ENCODE assay signal across 8 cellular contexts in genomic region chr2:27627963-27628766, GRCh38. TPM values are rescaled to one million over a fixed set of nuclear protein-coding genes. Genes with fewer than 3 reads are reported as not detected.
DNase-seq lines count a peak whose midpoint lies in the region; ATAC-seq, FAIRE-seq and TF ChIP-seq lines count a peak whose summit lies in the region.

No MANE protein-coding gene starts in this region.

- peaks cover 22% of the 10 kb centered on the region for H3K79me2 ChIP-seq in keratinocyte (ENCODE audit: control insufficient read depth, insufficient read depth, low read length)

- H3K27me3 ChIP-seq in keratinocyte (ENCODE audit: control insufficient read depth, extremely low read depth, insufficient read depth, low read length), result no peaks in the 10 kb centered on the region

- peak overlapping the region; percentile 98 for H3K4me3 ChIP-seq in astrocyte of the spinal cord (ENCODE audit: low read depth, low read length)
- H3K4me3 ChIP-seq in keratinocyte (ENCODE audit: control insufficient read depth in 2 of 3, extremely low read depth in 1 of 3, insufficient read depth in 2 of 3, low read depth in 1 of 3, low read length in 3 of 3), result peak overlapping the region; percentile 87 to 99 (median 97)

- H3K4me1 ChIP-seq in keratinocyte (ENCODE audit: control insufficient read depth, extremely low read depth, insufficient read depth, low read length), result peaks cover 30% of the 10 kb centered on the region

- dilution Hi-C loops in keratinocyte (cut with MboI; ENCODE audit: extremely low pct_ligation_motif_present, low sequenced_read_pairs), result no loop called here

- peaks cover 49% of the 10 kb centered on the region for H3K36me3 ChIP-seq in KOPT-K1 (ENCODE audit: insufficient read depth, low read length)
- H3K36me3 ChIP-seq in keratinocyte (ENCODE audit: control insufficient read depth in 2 of 2, extremely low read depth in 1 of 2, insufficient read depth in 2 of 2, low read length in 2 of 2), result peaks cover 12 to 19% of the 10 kb centered on the region in 2 experiments

- H3K27ac ChIP-seq in KOPT-K1 (ENCODE audit: low read depth, low read length, poor library complexity, severe bottlenecking), result peak overlapping the region; percentile 72
- H3K27ac ChIP-seq in keratinocyte (ENCODE audit: control insufficient read depth, insufficient read depth, low read length), result peak overlapping the region; percentile 99

- H3K4me2 ChIP-seq in keratinocyte (ENCODE audit: control insufficient read depth, extremely low read depth, insufficient read depth, low read depth, low read length), result peak overlapping the region; percentile 76

- H3K9me3 ChIP-seq in KOPT-K1 (ENCODE audit: insufficient read depth, low read length, poor library complexity, severe bottlenecking), result no peaks in the 10 kb centered on the region
- H3K9me3 ChIP-seq in keratinocyte (ENCODE audit: control insufficient read depth, low read depth, low read length), result no peaks in the 10 kb centered on the region

- DNase-seq in EH (ENCODE audit: low read depth) (peak; percentile 91), astrocyte of the spinal cord (ENCODE audit: low read depth, low spot score) (peak; percentile 95), keratinocyte (ENCODE audit: low read depth, low spot score) (peak; percentile 77)
- no peak for DNase-seq in stimulated activated naive CD8-positive, alpha-beta T cell treated with anti-CD3 and anti-CD28 coated beads, Interleukin-15, Interleukin-2, amounts not matched to agents 100 U/mL and 50 U/mL, for 24 hours
- DNase-seq in effector CD4-positive, alpha-beta T cell, result no peak

- no peaks in the 10 kb centered on the region for H3K9me1 ChIP-seq in keratinocyte (ENCODE audit: control insufficient read depth, extremely low read depth, insufficient read depth, low read length)

- in situ Hi-C loops in astrocyte of the spinal cord (cut with HindIII; ENCODE audit: low sequenced_read_pairs), result no loop called here

- no peak for TF ChIP-seq CTCF in astrocyte of the spinal cord (IDR thresholded peaks at IDR 0.05; ENCODE audit: low read depth, low read length)
- TF ChIP-seq CTCF in keratinocyte (optimal IDR thresholded peaks at IDR 0.05 in 1 of 3, IDR thresholded peaks at IDR 0.05 in 1 of 3, conservative IDR thresholded peaks at IDR 0.05 in 1 of 3; ENCODE audit: extremely low read depth in 1 of 3, insufficient read depth in 2 of 3, low read length in 3 of 3), result no peak

- ATAC-seq in GM21619 (IDR thresholded peaks at IDR 0.05; ENCODE audit: unreplicated experiment) (peak; percentile 3), HG03139 (IDR thresholded peaks at IDR 0.05; ENCODE audit: unreplicated experiment) (no peak)
- peak; percentile 42 for ATAC-seq in stimulated activated naive CD8-positive, alpha-beta T cell treated with anti-CD3 and anti-CD28 coated beads, Interleukin-15, Interleukin-2, amounts not matched to agents 100 U/mL and 50 U/mL, for 24 hours

- no peak overlapping the region for H2AFZ ChIP-seq in keratinocyte (ENCODE audit: control insufficient read depth, low read length)

- H3K9ac ChIP-seq in keratinocyte (ENCODE audit: control insufficient read depth, extremely low read depth, insufficient read depth, low read length), result peak overlapping the region; percentile 100

- no peaks in the 10 kb centered on the region for H4K20me1 ChIP-seq in keratinocyte (ENCODE audit: control insufficient read depth, extremely low read depth, insufficient read depth, low read length)

- FAIRE-seq in keratinocyte (lab: Jason Lieb, UNC), result peak; percentile 79

RNA-seq across cellular contexts. Expression of gene CCDC121, which starts 0.6 kb away (rescaled TPM):
- polyA plus RNA-seq in keratinocyte, result 0.86 to 1.1 TPM (median 1.1 TPM) in 3 replicates
- polyA plus RNA-seq in keratinocyte (2011; ENCODE audit: low read depth), result 0.70 TPM
- polyA plus RNA-seq in keratinocyte (2011; cell fraction: cytosol; rRNA removed), result 0.40 and 0.89 TPM in 2 replicates
- 2.1 TPM in 2 replicates for polyA plus RNA-seq in keratinocyte (2011; cell fraction: nucleus; rRNA removed)
- 0.83 and 1.00 TPM in 2 replicates for polyA plus RNA-seq in keratinocyte (2012; ENCODE audit: low replicate concordance)
- 0.66 to 1.0 TPM (median 0.69 TPM) in 3 replicates for polyA minus RNA-seq in keratinocyte
- not detected for polyA minus RNA-seq in keratinocyte (2011; cell fraction: cytosol; rRNA and poly(A)+ RNA removed)
- 4.0 and 5.7 TPM in 2 replicates for polyA minus RNA-seq in keratinocyte (2011; cell fraction: nucleus; rRNA and poly(A)+ RNA removed)

RNA-seq across cellular contexts. Expression of gene GPN1, which starts 0.7 kb away (rescaled TPM):
- polyA plus RNA-seq in keratinocyte, result 77.8 to 103 TPM (median 85.7 TPM) in 3 replicates
- polyA plus RNA-seq in keratinocyte (2011; ENCODE audit: low read depth), result 56.9 TPM
- 60.5 and 106 TPM in 2 replicates for polyA plus RNA-seq in keratinocyte (2011; cell fraction: cytosol; rRNA removed)
- 60.4 and 65.4 TPM in 2 replicates for polyA plus RNA-seq in keratinocyte (2011; cell fraction: nucleus; rRNA removed)
- polyA plus RNA-seq in keratinocyte (2012; ENCODE audit: low replicate concordance), result 37.4 and 68.4 TPM in 2 replicates
- 42.3 to 76.8 TPM (median 65.0 TPM) in 3 replicates for polyA minus RNA-seq in keratinocyte
- 58.7 TPM for polyA minus RNA-seq in keratinocyte (2011; cell fraction: cytosol; rRNA and poly(A)+ RNA removed)
- polyA minus RNA-seq in keratinocyte (2011; cell fraction: nucleus; rRNA and poly(A)+ RNA removed), result 47.4 and 91.5 TPM in 2 replicates

RNA-seq across cellular contexts. Expression of gene SUPT7L, which starts 35.2 kb away (rescaled TPM):
- polyA plus RNA-seq in keratinocyte, result 30.4 to 39.8 TPM (median 38.5 TPM) in 3 replicates
- 9.7 TPM for polyA plus RNA-seq in keratinocyte (2011; ENCODE audit: low read depth)
- 19.8 and 27.1 TPM in 2 replicates for polyA plus RNA-seq in keratinocyte (2011; cell fraction: cytosol; rRNA removed)
- 110 and 119 TPM in 2 replicates for polyA plus RNA-seq in keratinocyte (2011; cell fraction: nucleus; rRNA removed)
- 20.7 and 21.2 TPM in 2 replicates for polyA plus RNA-seq in keratinocyte (2012; ENCODE audit: low replicate concordance)
- polyA minus RNA-seq in keratinocyte, result 21.2 to 31.2 TPM (median 31.2 TPM) in 3 replicates
- polyA minus RNA-seq in keratinocyte (2011; cell fraction: cytosol; rRNA and poly(A)+ RNA removed), result 15.7 TPM
- polyA minus RNA-seq in keratinocyte (2011; cell fraction: nucleus; rRNA and poly(A)+ RNA removed), result 28.8 and 34.4 TPM in 2 replicates

RNA-seq across cellular contexts. Expression of gene SLC4A1AP, which starts 35.5 kb away (rescaled TPM):
- polyA plus RNA-seq in keratinocyte, result 10.3 to 17.0 TPM (median 13.5 TPM) in 3 replicates
- polyA plus RNA-seq in keratinocyte (2011; ENCODE audit: low read depth), result 56.3 TPM
- polyA plus RNA-seq in keratinocyte (2011; cell fraction: cytosol; rRNA removed), result 12.6 and 15.0 TPM in 2 replicates
- 20.6 and 27.6 TPM in 2 replicates for polyA plus RNA-seq in keratinocyte (2011; cell fraction: nucleus; rRNA removed)
- 19.9 and 24.1 TPM in 2 replicates for polyA plus RNA-seq in keratinocyte (2012; ENCODE audit: low replicate concordance)
- 5.0 to 6.8 TPM (median 6.0 TPM) in 3 replicates for polyA minus RNA-seq in keratinocyte
- polyA minus RNA-seq in keratinocyte (2011; cell fraction: cytosol; rRNA and poly(A)+ RNA removed), result 10.7 TPM
- polyA minus RNA-seq in keratinocyte (2011; cell fraction: nucleus; rRNA and poly(A)+ RNA removed), result 8.3 and 10.8 TPM in 2 replicates

RNA-seq across cellular contexts. Expression of gene ZNF512, which starts 45.3 kb away (rescaled TPM):
- 10.3 to 16.6 TPM (median 11.0 TPM) in 3 replicates for polyA plus RNA-seq in keratinocyte
- polyA plus RNA-seq in keratinocyte (2011; ENCODE audit: low read depth), result 4.8 TPM
- polyA plus RNA-seq in keratinocyte (2011; cell fraction: cytosol; rRNA removed), result 8.1 and 13.5 TPM in 2 replicates
- polyA plus RNA-seq in keratinocyte (2011; cell fraction: nucleus; rRNA removed), result 28.6 and 35.9 TPM in 2 replicates
- 4.1 and 10.1 TPM in 2 replicates for polyA plus RNA-seq in keratinocyte (2012; ENCODE audit: low replicate concordance)
- polyA minus RNA-seq in keratinocyte, result 2.2 to 22.2 TPM (median 8.0 TPM) in 3 replicates
- polyA minus RNA-seq in keratinocyte (2011; cell fraction: cytosol; rRNA and poly(A)+ RNA removed), result 7.5 TPM
- 5.6 and 9.5 TPM in 2 replicates for polyA minus RNA-seq in keratinocyte (2011; cell fraction: nucleus; rRNA and poly(A)+ RNA removed)

Comparison
In these comparisons a context has a peak if more than half of its experiments do, and no peak if none do; other contexts are left out.
1. DNase-seq: peak in EH (single experiment), astrocyte of the spinal cord (single experiment) and keratinocyte (single experiment); none in stimulated activated naive CD8-positive, alpha-beta T cell treated with anti-CD3 and anti-CD28 coated beads, Interleukin-15, Interleukin-2, amounts not matched to agents 100 U/mL and 50 U/mL, for 24 hours (single experiment) and effector CD4-positive, alpha-beta T cell (single experiment).